Comparison of ENCODE assay signal across 1 cellular context in the genomic region with DNA sequence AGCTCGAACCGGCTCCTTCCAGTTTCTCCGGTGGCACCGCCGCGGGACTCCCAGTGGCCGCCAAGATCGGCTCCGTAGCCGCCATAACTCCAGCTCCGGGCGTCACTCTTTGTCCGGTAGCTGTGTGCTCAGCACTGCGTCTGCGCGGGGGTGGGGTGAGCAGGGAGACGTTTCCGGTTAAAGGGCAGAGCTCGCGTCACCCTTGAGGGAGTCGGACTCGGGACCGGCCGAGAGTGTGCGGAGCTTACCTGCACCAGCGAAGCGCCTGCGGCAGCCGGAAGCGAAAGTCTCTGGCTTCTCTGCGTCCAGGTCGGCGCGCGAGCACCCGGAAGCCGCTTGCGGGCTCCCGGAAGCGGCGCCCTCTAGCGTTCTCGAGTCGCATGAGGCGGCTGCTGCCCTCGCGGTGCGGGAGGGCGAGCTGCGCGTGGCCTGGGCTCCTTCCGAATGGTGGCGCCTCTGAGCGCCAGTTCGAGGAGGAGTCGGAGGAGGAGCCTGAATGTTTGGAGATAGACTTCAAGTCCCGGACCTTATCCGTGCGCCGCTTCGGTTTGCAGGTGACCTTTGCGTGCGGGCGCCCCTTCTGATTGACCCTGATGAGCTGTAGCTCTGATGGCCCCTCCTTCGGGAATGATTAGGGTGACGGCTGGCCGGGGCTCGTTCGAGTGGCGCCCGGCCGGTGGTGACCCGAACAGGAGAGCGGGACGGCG.
TF ChIP-seq lines count a peak whose summit lies in the region.

A gene (minus strand): TSS at position 303 of the 707 bp plus-strand sequence. CDS start 218 bp downstream, at position 85.

TF ChIP-seq in HepG2, 621 proteins besides CTCF, POLR2A, EP300 and RAD21 (continued from another document and continues in another):
- TF ChIP-seq, protein P1, sequence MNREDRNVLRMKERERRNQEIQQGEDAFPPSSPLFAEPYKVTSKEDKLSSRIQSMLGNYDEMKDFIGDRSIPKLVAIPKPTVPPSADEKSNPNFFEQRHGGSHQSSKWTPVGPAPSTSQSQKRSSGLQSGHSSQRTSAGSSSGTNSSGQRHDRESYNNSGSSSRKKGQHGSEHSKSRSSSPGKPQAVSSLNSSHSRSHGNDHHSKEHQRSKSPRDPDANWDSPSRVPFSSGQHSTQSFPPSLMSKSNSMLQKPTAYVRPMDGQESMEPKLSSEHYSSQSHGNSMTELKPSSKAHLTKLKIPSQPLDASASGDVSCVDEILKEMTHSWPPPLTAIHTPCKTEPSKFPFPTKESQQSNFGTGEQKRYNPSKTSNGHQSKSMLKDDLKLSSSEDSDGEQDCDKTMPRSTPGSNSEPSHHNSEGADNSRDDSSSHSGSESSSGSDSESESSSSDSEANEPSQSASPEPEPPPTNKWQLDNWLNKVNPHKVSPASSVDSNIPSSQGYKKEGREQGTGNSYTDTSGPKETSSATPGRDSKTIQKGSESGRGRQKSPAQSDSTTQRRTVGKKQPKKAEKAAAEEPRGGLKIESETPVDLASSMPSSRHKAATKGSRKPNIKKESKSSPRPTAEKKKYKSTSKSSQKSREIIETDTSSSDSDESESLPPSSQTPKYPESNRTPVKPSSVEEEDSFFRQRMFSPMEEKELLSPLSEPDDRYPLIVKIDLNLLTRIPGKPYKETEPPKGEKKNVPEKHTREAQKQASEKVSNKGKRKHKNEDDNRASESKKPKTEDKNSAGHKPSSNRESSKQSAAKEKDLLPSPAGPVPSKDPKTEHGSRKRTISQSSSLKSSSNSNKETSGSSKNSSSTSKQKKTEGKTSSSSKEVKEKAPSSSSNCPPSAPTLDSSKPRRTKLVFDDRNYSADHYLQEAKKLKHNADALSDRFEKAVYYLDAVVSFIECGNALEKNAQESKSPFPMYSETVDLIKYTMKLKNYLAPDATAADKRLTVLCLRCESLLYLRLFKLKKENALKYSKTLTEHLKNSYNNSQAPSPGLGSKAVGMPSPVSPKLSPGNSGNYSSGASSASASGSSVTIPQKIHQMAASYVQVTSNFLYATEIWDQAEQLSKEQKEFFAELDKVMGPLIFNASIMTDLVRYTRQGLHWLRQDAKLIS (CRISPR knock-in tag; IDR thresholded peaks at IDR 0.05), result peak; percentile 26; the same call in 1 of the 2 replicates
- peak; percentile 39; the same call in 1 of the 2 replicates for TF ChIP-seq ATF1 (CRISPR knock-in tag; IDR thresholded peaks at IDR 0.05)
- TF ChIP-seq, protein P2, sequence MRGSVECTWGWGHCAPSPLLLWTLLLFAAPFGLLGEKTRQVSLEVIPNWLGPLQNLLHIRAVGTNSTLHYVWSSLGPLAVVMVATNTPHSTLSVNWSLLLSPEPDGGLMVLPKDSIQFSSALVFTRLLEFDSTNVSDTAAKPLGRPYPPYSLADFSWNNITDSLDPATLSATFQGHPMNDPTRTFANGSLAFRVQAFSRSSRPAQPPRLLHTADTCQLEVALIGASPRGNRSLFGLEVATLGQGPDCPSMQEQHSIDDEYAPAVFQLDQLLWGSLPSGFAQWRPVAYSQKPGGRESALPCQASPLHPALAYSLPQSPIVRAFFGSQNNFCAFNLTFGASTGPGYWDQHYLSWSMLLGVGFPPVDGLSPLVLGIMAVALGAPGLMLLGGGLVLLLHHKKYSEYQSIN (CRISPR knock-in tag; IDR thresholded peaks at IDR 0.05; ENCODE audit: borderline replicate concordance), result no peak
- TF ChIP-seq SIX4 (CRISPR knock-in tag; IDR thresholded peaks at IDR 0.05), result no peak
- peak; percentile 98 for TF ChIP-seq GABPB1 (CRISPR knock-in tag; IDR thresholded peaks at IDR 0.05)
- peak; percentile 80; the same call in 1 of the 2 replicates for TF ChIP-seq ZBTB21 (CRISPR knock-in tag; IDR thresholded peaks at IDR 0.05)
- TF ChIP-seq, protein P3, sequence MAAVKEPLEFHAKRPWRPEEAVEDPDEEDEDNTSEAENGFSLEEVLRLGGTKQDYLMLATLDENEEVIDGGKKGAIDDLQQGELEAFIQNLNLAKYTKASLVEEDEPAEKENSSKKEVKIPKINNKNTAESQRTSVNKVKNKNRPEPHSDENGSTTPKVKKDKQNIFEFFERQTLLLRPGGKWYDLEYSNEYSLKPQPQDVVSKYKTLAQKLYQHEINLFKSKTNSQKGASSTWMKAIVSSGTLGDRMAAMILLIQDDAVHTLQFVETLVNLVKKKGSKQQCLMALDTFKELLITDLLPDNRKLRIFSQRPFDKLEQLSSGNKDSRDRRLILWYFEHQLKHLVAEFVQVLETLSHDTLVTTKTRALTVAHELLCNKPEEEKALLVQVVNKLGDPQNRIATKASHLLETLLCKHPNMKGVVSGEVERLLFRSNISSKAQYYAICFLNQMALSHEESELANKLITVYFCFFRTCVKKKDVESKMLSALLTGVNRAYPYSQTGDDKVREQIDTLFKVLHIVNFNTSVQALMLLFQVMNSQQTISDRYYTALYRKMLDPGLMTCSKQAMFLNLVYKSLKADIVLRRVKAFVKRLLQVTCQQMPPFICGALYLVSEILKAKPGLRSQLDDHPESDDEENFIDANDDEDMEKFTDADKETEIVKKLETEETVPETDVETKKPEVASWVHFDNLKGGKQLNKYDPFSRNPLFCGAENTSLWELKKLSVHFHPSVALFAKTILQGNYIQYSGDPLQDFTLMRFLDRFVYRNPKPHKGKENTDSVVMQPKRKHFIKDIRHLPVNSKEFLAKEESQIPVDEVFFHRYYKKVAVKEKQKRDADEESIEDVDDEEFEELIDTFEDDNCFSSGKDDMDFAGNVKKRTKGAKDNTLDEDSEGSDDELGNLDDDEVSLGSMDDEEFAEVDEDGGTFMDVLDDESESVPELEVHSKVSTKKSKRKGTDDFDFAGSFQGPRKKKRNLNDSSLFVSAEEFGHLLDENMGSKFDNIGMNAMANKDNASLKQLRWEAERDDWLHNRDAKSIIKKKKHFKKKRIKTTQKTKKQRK (IDR thresholded peaks at IDR 0.05; ENCODE audit: low read length), result no peak
- TF ChIP-seq, protein P4, sequence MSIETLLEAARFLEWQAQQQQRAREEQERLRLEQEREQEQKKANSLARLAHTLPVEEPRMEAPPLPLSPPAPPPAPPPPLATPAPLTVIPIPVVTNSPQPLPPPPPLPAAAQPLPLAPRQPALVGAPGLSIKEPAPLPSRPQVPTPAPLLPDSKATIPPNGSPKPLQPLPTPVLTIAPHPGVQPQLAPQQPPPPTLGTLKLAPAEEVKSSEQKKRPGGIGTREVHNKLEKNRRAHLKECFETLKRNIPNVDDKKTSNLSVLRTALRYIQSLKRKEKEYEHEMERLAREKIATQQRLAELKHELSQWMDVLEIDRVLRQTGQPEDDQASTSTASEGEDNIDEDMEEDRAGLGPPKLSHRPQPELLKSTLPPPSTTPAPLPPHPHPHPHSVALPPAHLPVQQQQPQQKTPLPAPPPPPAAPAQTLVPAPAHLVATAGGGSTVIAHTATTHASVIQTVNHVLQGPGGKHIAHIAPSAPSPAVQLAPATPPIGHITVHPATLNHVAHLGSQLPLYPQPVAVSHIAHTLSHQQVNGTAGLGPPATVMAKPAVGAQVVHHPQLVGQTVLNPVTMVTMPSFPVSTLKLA (IDR thresholded peaks at IDR 0.05), result peak; percentile 89
- TF ChIP-seq, protein P5, sequence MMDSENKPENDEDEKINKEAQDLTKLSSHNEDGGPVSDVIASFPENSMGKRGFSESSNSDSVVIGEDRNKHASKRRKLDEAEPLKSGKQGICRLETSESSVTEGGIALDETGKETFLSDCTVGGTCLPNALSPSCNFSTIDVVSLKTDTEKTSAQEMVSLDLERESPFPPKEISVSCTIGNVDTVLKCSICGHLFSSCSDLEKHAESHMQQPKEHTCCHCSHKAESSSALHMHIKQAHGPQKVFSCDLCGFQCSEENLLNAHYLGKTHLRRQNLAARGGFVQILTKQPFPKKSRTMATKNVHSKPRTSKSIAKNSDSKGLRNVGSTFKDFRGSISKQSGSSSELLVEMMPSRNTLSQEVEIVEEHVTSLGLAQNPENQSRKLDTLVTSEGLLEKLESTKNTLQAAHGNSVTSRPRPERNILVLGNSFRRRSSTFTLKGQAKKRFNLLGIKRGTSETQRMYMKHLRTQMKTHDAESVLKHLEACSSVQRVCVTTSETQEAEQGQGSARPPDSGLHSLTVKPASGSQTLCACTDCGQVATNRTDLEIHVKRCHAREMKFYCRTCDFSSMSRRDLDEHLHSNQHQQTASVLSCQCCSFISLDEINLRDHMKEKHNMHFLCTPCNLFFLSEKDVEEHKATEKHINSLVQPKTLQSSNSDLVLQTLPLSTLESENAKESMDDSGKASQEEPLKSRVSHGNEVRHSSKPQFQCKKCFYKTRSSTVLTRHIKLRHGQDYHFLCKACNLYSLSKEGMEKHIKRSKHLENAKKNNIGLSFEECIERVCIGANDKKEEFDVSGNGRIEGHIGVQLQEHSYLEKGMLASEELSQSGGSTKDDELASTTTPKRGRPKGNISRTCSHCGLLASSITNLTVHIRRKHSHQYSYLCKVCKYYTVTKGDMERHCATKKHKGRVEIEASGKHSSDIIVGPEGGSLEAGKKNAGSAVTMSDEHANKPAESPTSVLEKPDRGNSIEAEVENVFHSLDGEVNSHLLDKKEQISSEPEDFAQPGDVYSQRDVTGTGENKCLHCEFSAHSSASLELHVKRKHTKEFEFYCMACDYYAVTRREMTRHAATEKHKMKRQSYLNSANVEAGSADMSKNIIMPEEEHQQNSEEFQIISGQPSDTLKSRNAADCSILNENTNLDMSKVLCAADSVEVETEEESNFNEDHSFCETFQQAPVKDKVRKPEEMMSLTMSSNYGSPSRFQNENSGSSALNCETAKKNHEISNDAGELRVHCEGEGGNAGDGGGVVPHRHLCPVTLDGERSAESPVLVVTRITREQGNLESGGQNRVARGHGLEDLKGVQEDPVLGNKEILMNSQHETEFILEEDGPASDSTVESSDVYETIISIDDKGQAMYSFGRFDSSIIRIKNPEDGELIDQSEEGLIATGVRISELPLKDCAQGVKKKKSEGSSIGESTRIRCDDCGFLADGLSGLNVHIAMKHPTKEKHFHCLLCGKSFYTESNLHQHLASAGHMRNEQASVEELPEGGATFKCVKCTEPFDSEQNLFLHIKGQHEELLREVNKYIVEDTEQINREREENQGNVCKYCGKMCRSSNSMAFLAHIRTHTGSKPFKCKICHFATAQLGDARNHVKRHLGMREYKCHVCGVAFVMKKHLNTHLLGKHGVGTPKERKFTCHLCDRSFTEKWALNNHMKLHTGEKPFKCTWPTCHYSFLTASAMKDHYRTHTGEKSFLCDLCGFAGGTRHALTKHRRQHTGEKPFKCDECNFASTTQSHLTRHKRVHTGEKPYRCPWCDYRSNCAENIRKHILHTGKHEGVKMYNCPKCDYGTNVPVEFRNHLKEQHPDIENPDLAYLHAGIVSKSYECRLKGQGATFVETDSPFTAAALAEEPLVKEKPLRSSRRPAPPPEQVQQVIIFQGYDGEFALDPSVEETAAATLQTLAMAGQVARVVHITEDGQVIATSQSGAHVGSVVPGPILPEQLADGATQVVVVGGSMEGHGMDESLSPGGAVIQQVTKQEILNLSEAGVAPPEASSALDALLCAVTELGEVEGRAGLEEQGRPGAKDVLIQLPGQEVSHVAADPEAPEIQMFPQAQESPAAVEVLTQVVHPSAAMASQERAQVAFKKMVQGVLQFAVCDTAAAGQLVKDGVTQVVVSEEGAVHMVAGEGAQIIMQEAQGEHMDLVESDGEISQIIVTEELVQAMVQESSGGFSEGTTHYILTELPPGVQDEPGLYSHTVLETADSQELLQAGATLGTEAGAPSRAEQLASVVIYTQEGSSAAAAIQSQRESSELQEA (CRISPR knock-in tag; IDR thresholded peaks at IDR 0.05; ENCODE audit: not compliant biosample characterization), result peak; percentile 95
- no peak for TF ChIP-seq PAX8 (CRISPR knock-in tag; IDR thresholded peaks at IDR 0.05; ENCODE audit: borderline replicate concordance)
- peak; percentile 99 for TF ChIP-seq ZNF605 (CRISPR knock-in tag; IDR thresholded peaks at IDR 0.05)
- peak; percentile 93 for TF ChIP-seq ATF7-NPFF (CRISPR knock-in tag; IDR thresholded peaks at IDR 0.05; ENCODE audit: low read depth)
- peak; percentile 84 for TF ChIP-seq SP5 (CRISPR knock-in tag; IDR thresholded peaks at IDR 0.05; ENCODE audit: borderline replicate concordance, low read depth)
- no peak for TF ChIP-seq NFE2 (CRISPR knock-in tag; IDR thresholded peaks at IDR 0.05)
- no peak for TF ChIP-seq ZFP82 (CRISPR knock-in tag; IDR thresholded peaks at IDR 0.05; ENCODE audit: borderline replicate concordance)
- no peak for TF ChIP-seq NONO (IDR thresholded peaks at IDR 0.05)
- TF ChIP-seq NONO (CRISPR knock-in tag; conservative IDR thresholded peaks at IDR 0.05), result peak; percentile 100
- TF ChIP-seq, protein P6, sequence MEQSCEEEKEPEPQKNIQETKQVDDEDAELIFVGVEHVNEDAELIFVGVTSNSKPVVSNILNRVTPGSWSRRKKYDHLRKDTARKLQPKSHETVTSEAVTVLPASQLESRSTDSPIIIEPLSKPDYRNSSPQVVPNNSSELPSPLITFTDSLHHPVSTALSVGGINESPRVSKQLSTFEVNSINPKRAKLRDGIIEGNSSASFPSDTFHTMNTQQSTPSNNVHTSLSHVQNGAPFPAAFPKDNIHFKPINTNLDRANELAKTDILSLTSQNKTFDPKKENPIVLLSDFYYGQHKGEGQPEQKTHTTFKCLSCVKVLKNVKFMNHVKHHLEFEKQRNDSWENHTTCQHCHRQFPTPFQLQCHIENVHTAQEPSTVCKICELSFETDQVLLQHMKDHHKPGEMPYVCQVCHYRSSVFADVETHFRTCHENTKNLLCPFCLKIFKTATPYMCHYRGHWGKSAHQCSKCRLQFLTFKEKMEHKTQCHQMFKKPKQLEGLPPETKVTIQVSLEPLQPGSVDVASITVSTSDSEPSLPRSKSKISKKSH (CRISPR knock-in tag; IDR thresholded peaks at IDR 0.05; ENCODE audit: borderline replicate concordance), result peak; percentile 83
- no peak; the same call in 1 of the 2 replicates for TF ChIP-seq ZSCAN22 (CRISPR knock-in tag; IDR thresholded peaks at IDR 0.05)
- TF ChIP-seq ZNF737 (CRISPR knock-in tag; IDR thresholded peaks at IDR 0.05; ENCODE audit: borderline replicate concordance), result peak; percentile 89
- TF ChIP-seq ZNF225 (CRISPR knock-in tag; IDR thresholded peaks at IDR 0.05), result peak; percentile 36
- TF ChIP-seq MEF2D (CRISPR knock-in tag; IDR thresholded peaks at IDR 0.05), result peak; percentile 96
- TF ChIP-seq ZEB1 (IDR thresholded peaks at IDR 0.05; ENCODE audit: insufficient replicate concordance, low read depth), result peak; percentile 94
- TF ChIP-seq, protein P7, sequence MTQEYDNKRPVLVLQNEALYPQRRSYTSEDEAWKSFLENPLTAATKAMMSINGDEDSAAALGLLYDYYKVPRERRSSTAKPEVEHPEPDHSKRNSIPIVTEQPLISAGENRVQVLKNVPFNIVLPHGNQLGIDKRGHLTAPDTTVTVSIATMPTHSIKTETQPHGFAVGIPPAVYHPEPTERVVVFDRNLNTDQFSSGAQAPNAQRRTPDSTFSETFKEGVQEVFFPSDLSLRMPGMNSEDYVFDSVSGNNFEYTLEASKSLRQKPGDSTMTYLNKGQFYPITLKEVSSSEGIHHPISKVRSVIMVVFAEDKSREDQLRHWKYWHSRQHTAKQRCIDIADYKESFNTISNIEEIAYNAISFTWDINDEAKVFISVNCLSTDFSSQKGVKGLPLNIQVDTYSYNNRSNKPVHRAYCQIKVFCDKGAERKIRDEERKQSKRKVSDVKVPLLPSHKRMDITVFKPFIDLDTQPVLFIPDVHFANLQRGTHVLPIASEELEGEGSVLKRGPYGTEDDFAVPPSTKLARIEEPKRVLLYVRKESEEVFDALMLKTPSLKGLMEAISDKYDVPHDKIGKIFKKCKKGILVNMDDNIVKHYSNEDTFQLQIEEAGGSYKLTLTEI (CRISPR knock-in tag; conservative IDR thresholded peaks at IDR 0.05), result no peak
- 0 out of 2 replicates have a peak, but pooled peaks have one; percentile 73 for TF ChIP-seq ZNF773 (CRISPR knock-in tag; IDR thresholded peaks at IDR 0.05; ENCODE audit: borderline replicate concordance)
- TF ChIP-seq ZNF720 (CRISPR knock-in tag; IDR thresholded peaks at IDR 0.05), result peak; percentile 90; the same call in 1 of the 2 replicates
- TF ChIP-seq ZSCAN30 (CRISPR knock-in tag; IDR thresholded peaks at IDR 0.05), result no peak; the same call in 1 of the 2 replicates
- peak; percentile 95 for TF ChIP-seq IKZF4 (CRISPR knock-in tag; IDR thresholded peaks at IDR 0.05; ENCODE audit: borderline replicate concordance, low read depth, not compliant biosample characterization)
- peak; percentile 90; the same call in 1 of the 2 replicates for TF ChIP-seq NFKB2 (CRISPR knock-in tag; IDR thresholded peaks at IDR 0.05; ENCODE audit: borderline replicate concordance)
- TF ChIP-seq SNAPC2 (CRISPR knock-in tag; IDR thresholded peaks at IDR 0.05), result peak; percentile 89; the same call in 1 of the 2 replicates
- peak; percentile 68; the same call in 1 of the 2 replicates for TF ChIP-seq SRF (IDR thresholded peaks at IDR 0.05; ENCODE audit: low read depth, low read length)
